In genomic region chr16:85636234-85636812, GRCh38 we compare ENCODE assay signal across 24 cellular contexts. TPM values are rescaled to one million over a fixed set of nuclear protein-coding genes. Genes with fewer than 3 reads are reported as not detected.
DNase-seq lines count a peak whose midpoint lies in the region; ATAC-seq and TF ChIP-seq lines count a peak whose summit lies in the region.
"Had no signal": no experiment of that assay in that cellular context is flagged by ENCODE, and none has a peak within 500 bp of the region (broad histone marks: within the 10 kb centered on the region; RNA-seq: fewer than 3 reads in every experiment).

No MANE protein-coding gene starts in this region.

- H3K36me3 ChIP-seq in HUES64 (ENCODE audit: insufficient read depth, low read length), result peaks cover 15% of the 10 kb centered on the region; the same call in 1 of the 2 replicates
- H3K36me3 ChIP-seq in body of pancreas (replicated peaks in 1 of 2; ENCODE audit: insufficient read depth in 1 of 2, low read depth in 2 of 2), result no peaks in the 10 kb centered on the region
- peaks cover 24 to 36% of the 10 kb centered on the region in 2 experiments for H3K36me3 ChIP-seq in trophoblast cell (ENCODE audit: control insufficient read depth in 1 of 2, insufficient read depth in 2 of 2, low read length in 2 of 2)
- H3K36me3 ChIP-seq: MG63 had no signal

- H2BK12ac ChIP-seq in trophoblast cell (ENCODE audit: low read length), result no peak overlapping the region

- no peak overlapping the region for H4K12ac ChIP-seq in trophoblast cell (ENCODE audit: low read depth, low read length)

- H3K9me3 ChIP-seq in HUES64 (ENCODE audit: insufficient read depth, low read depth, low read length) (no peaks in the 10 kb centered on the region), body of pancreas (no peaks in the 10 kb centered on the region), trophoblast cell (ENCODE audit: insufficient read depth, low read depth, low read length) (no peaks in the 10 kb centered on the region)
- H3K9me3 ChIP-seq: A549, Caco-2, MG63 had no signal

- H3K4me2 ChIP-seq in trophoblast cell (ENCODE audit: low read length), result no peak overlapping the region
- H3K4me2 ChIP-seq: A549 had no signal

- H3K4me1 ChIP-seq in HUES64 (ENCODE audit: insufficient read depth, low read length), result no peaks in the 10 kb centered on the region
- H3K4me1 ChIP-seq in body of pancreas, result peaks cover 100% of the 10 kb centered on the region
- H3K4me1 ChIP-seq in trophoblast cell (ENCODE audit: control insufficient read depth in 1 of 2, insufficient read depth in 2 of 2, low read length in 2 of 2), result peaks cover 0 to 2% of the 10 kb centered on the region in 2 experiments
- H3K4me1 ChIP-seq: Caco-2 had no signal

- no peak overlapping the region for H4K91ac ChIP-seq in trophoblast cell (ENCODE audit: low read depth, low read length)

- no peak overlapping the region for H4K8ac ChIP-seq in trophoblast cell (ENCODE audit: low read depth, low read length)

- no peak overlapping the region for H2BK5ac ChIP-seq in trophoblast cell (ENCODE audit: low read depth, low read length, poor library complexity)

- H3K27me3 ChIP-seq in HUES64 (ENCODE audit: insufficient read depth, low read length), result no peaks in the 10 kb centered on the region
- no peaks in the 10 kb centered on the region for H3K27me3 ChIP-seq in body of pancreas
- H3K27me3 ChIP-seq in trophoblast cell (ENCODE audit: insufficient read depth, low read length), result no peaks in the 10 kb centered on the region
- H3K27me3 ChIP-seq: MG63 had no signal

- ATAC-seq in body of pancreas (no peak), GM18873 (IDR thresholded peaks at IDR 0.05; ENCODE audit: low FRiP score, unreplicated experiment) (no peak)
- ATAC-seq: CD8-positive, alpha-beta T cell had no signal

- DNase-seq in A172 (ENCODE audit: low spot score) (peak; percentile 33), body of pancreas (no peak), trophoblast cell (no peak), erythroblast (lab: John Stamatoyannopoulos, UW) (no peak)
- DNase-seq in stimulated activated CD4-positive, alpha-beta T cell treated with anti-CD3 and anti-CD28 coated beads, Interleukin-12 subunit alpha, Interleukin-12 subunit beta, amount 100 ng/mL, for 4 hours, result no peak
- DNase-seq: AML-193; Caco-2; CD8-positive, alpha-beta T cell; DMS79 treated with DMSO at 0.1 percent for 48 hours; GF-D8; GOT3; HCEC 1CT; KBM-7; MG63; NCI-H1105 treated with DMSO at 0.1 percent for 48 hours; NCI-H146; NCI-H2029 treated with DMSO at 0.1 percent for 48 hours; NCI-H2227 treated with DMSO at 0.1 percent for 48 hours; NCI-H526 treated with DMSO at 0.1 percent for 48 hours; RPMI8226; SHP77 had no signal

- TF ChIP-seq CTCF in body of pancreas (IDR thresholded peaks at IDR 0.05), result no peak

- no peak overlapping the region for H3K23ac ChIP-seq in trophoblast cell (ENCODE audit: low read length)

- H3K18ac ChIP-seq in trophoblast cell (ENCODE audit: low read length), result no peak overlapping the region

- WGBS in HUES64, result 92% methylated on average over 27 of the region's 27 CpGs
- WGBS in body of pancreas, 2 donors, result 61 to 73% methylated on average over 13 to 27 of the region's 27 CpGs
- no CpG with 5 or more reads among the region's 27 CpGs for WGBS in trophoblast cell (ENCODE audit: extremely low coverage, insufficient coverage, insufficient read length)

- H3K27ac ChIP-seq in HUES64 (ENCODE audit: low read depth, low read length) (no peak overlapping the region), body of pancreas (peak overlapping the region; percentile 74 to 81 (median 75)), trophoblast cell (ENCODE audit: low read depth, low read length) (no peak overlapping the region)
- H3K27ac ChIP-seq: A549 had no signal

- H2AFZ ChIP-seq in trophoblast cell (ENCODE audit: insufficient read depth, low read length, poor library complexity), result no peak overlapping the region

- H2AK5ac ChIP-seq in trophoblast cell (ENCODE audit: low read length), result no peak overlapping the region

- H3K9ac ChIP-seq in HUES64 (ENCODE audit: low read depth, low read length) (peak overlapping the region; percentile 20; the same call in 1 of the 2 replicates), trophoblast cell (ENCODE audit: low read length) (no peak overlapping the region)

- H3K79me1 ChIP-seq in trophoblast cell (ENCODE audit: low read length), result no peaks in the 10 kb centered on the region

- no peak overlapping the region for H3K4me3 ChIP-seq in HUES64 (ENCODE audit: low read length)
- no peak overlapping the region for H3K4me3 ChIP-seq in body of pancreas
- H3K4me3 ChIP-seq in trophoblast cell (ENCODE audit: low read depth, low read length), result no peak overlapping the region
- H3K4me3 ChIP-seq: A549, MG63 had no signal

- no peak overlapping the region for H2BK120ac ChIP-seq in trophoblast cell (ENCODE audit: insufficient read depth, low read length, poor library complexity)

- H3K4ac ChIP-seq in trophoblast cell (ENCODE audit: low read depth, low read length), result peak overlapping the region; percentile 53

- H3K14ac ChIP-seq in trophoblast cell (ENCODE audit: low read length), result no peak overlapping the region

- TF ChIP-seq POLR2A in body of pancreas (IDR thresholded peaks at IDR 0.05) (no peak), erythroblast (IDR thresholded peaks at IDR 0.05; ENCODE audit: low read length) (no peak)

- intact Hi-C loops in body of pancreas (cut with DNase I), result no loop called here

- peaks cover 6% of the 10 kb centered on the region for H3K79me2 ChIP-seq in trophoblast cell (ENCODE audit: control insufficient read depth, insufficient read depth, low read length, poor library complexity)

RNA-seq across cellular contexts. Expression of gene GSE1, which starts 23.2 kb away (rescaled TPM):
- 9.7 and 13.4 TPM in 2 replicates for total RNA-seq in A172 (2014; rRNA removed; shearing (Covaris generic))
- 33.4 TPM for polyA plus RNA-seq in HUES64 (2013, experiment 1 of 2)
- polyA plus RNA-seq in HUES64 (2013, experiment 2 of 2), result 32.2 TPM
- 100 to 1,000 TPM in 1 of 2 donors, 10 to 100 TPM in 1; 76.5 to 221 TPM for total RNA-seq in body of pancreas
- 175 and 188 TPM in 2 replicates for polyA plus RNA-seq in trophoblast cell (2013)

RNA-seq across cellular contexts. Expression of gene GINS2, which starts 52.4 kb away (rescaled TPM):
- total RNA-seq in A172 (2014; rRNA removed; shearing (Covaris generic)), result 67.4 and 68.3 TPM in 2 replicates
- polyA plus RNA-seq in HUES64 (2013, experiment 1 of 2), result 37.1 TPM
- 36.0 TPM for polyA plus RNA-seq in HUES64 (2013, experiment 2 of 2)
- under 1 TPM; 0.26 to 0.33 TPM for total RNA-seq in body of pancreas
- 11.3 and 12.4 TPM in 2 replicates for polyA plus RNA-seq in trophoblast cell (2013)

Comparison
In these comparisons a context has a peak if more than half of its experiments do, and no peak if none do; other contexts are left out.
1. H3K27ac ChIP-seq: peak in body of pancreas (4 of 4); none in HUES64 (single experiment) and trophoblast cell (single experiment).
2. RNA of gene GINS2, which starts 52.4 kb away (total RNA-seq): 67.4 to 68.3 TPM in A172; 0.26 to 0.33 TPM in body of pancreas; every median in the first group is over 10 times any median in the second.